ENCODE assay signal across 1 cellular context in genomic region chr5:1474183-1474839, GRCh38.
TF ChIP-seq lines count a peak whose summit lies in the region.

No MANE protein-coding gene starts in this region.

TF ChIP-seq in GM23338, 12 proteins besides CTCF, POLR2A, EP300 and RAD21 (continued from another document):
- TF ChIP-seq, protein P1, sequence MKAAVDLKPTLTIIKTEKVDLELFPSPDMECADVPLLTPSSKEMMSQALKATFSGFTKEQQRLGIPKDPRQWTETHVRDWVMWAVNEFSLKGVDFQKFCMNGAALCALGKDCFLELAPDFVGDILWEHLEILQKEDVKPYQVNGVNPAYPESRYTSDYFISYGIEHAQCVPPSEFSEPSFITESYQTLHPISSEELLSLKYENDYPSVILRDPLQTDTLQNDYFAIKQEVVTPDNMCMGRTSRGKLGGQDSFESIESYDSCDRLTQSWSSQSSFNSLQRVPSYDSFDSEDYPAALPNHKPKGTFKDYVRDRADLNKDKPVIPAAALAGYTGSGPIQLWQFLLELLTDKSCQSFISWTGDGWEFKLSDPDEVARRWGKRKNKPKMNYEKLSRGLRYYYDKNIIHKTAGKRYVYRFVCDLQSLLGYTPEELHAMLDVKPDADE (IDR thresholded peaks at IDR 0.05): no peak
- TF ChIP-seq EZH2 (IDR thresholded peaks at IDR 0.05; ENCODE audit: low read depth, unreplicated experiment) (no peak), ZNF114 (CRISPR knock-in tag; IDR thresholded peaks at IDR 0.05) (no peak)
TF ChIP-seq in GM23338: peak in this region for 0.
